In genomic region chr7:68107968-68108367, GRCh38 we compare ENCODE assay signal across 16 cellular contexts.
DNase-seq lines count a peak whose midpoint lies in the region; FAIRE-seq and TF ChIP-seq lines count a peak whose summit lies in the region.
"Had no signal": no experiment of that assay in that cellular context is flagged by ENCODE, and none has a peak within 500 bp of the region (broad histone marks: within the 10 kb centered on the region; RNA-seq: fewer than 3 reads in every experiment).

No MANE protein-coding gene starts in this region.

- H3K4me2 ChIP-seq in H9 (ENCODE audit: insufficient read depth, insufficient read length, low read length) (no peak overlapping the region), neural progenitor cell (no peak overlapping the region)
- H3K4me2 ChIP-seq: A549, SK-N-SH had no signal

- H2BK15ac ChIP-seq in H9 (ENCODE audit: low read depth, low read length) = no peak overlapping the region

- no peaks in the 10 kb centered on the region for H3F3A ChIP-seq in neural progenitor cell (ENCODE audit: low read depth)

- H4K20me1 ChIP-seq in H9 (ENCODE audit: control insufficient read depth, insufficient read depth, insufficient read length) (no peaks in the 10 kb centered on the region), neural progenitor cell (ENCODE audit: low read depth) (no peaks in the 10 kb centered on the region)

- H3K4me1 ChIP-seq in H9 (ENCODE audit: insufficient read depth, low read length) (peaks cover 3% of the 10 kb centered on the region; the same call in 1 of the 2 replicates), neural progenitor cell (no peaks in the 10 kb centered on the region)
- H3K4me1 ChIP-seq: A549, Peyer's patch had no signal

- H2AFZ ChIP-seq in H9 (ENCODE audit: low read length) = no peak overlapping the region
- H2AFZ ChIP-seq in neural progenitor cell (replicated peaks) = no peak overlapping the region

- H3K27ac Mint-ChIP-seq in H9 (no peak overlapping the region), chondrocyte (ENCODE audit: unreplicated experiment) (no peak overlapping the region), neural progenitor cell (no peak overlapping the region), mesothelial cell of epicardium (no peak overlapping the region)
- H3K27ac Mint-ChIP-seq: CD14-positive monocyte had no signal

- no peak overlapping the region for H3K23ac ChIP-seq in H9 (ENCODE audit: insufficient read length, low read depth, low read length)

- no peak overlapping the region for H3T11ph ChIP-seq in H9 (ENCODE audit: low read length)

- no CpG with 5 or more reads among the region's 2 CpGs for WGBS in H9 (ENCODE audit: extremely low coverage, insufficient read length, low lambda C conversion rate)

- H4K5ac ChIP-seq in H9 (ENCODE audit: insufficient read length, low read depth, low read length) = no peak overlapping the region

- TF ChIP-seq CTCF in AG04449 (IDR thresholded peaks at IDR 0.05; ENCODE audit: insufficient read depth, low read length, missing control alignments) (no peak), H9 (conservative IDR thresholded peaks at IDR 0.05) (peak; percentile 15; the same call in 1 of the 3 replicates), chondrocyte (IDR thresholded peaks at IDR 0.05) (peak; percentile 40), neural progenitor cell (IDR thresholded peaks at IDR 0.05) (no peak), mesothelial cell of epicardium (IDR thresholded peaks at IDR 0.05; ENCODE audit: unreplicated experiment) (no peak)

- POLR2A ChIA-PET in AG04449 (lab: Yijun Ruan, JAX) = interaction anchor here (0.8 kb wide), 1 partner anchor 171 kb away, joined by 3 read pairs; no protein-coding TSS in a partner anchor

- H3K23me2 ChIP-seq in H9 (ENCODE audit: insufficient read length, low read depth, low read length, poor library complexity, severe bottlenecking) = no peaks in the 10 kb centered on the region

- no peak overlapping the region for H2BK20ac ChIP-seq in H9 (ENCODE audit: low read depth, low read length, poor library complexity, severe bottlenecking)

- H3K9me3 ChIP-seq in H9 (ENCODE audit: control insufficient read depth, low read depth, low read length) (no peaks in the 10 kb centered on the region), neural progenitor cell (ENCODE audit: low read depth) (no peaks in the 10 kb centered on the region)
- H3K9me3 ChIP-seq: A549, SK-N-SH had no signal

- H3K27me3 Mint-ChIP-seq in H9 (ENCODE audit: low read depth) = no peaks in the 10 kb centered on the region
- H3K27me3 Mint-ChIP-seq in chondrocyte (ENCODE audit: low read depth) = peaks cover 23% of the 10 kb centered on the region
- no peaks in the 10 kb centered on the region for H3K27me3 Mint-ChIP-seq in neural progenitor cell (ENCODE audit: insufficient read depth, low read depth)
- peaks cover 26% of the 10 kb centered on the region for H3K27me3 Mint-ChIP-seq in mesothelial cell of epicardium (ENCODE audit: low read depth)

- H3K14ac ChIP-seq in H9 (ENCODE audit: insufficient read depth, low read length) = no peak overlapping the region

- H4K8ac ChIP-seq in H9 (replicated peaks; ENCODE audit: insufficient read length, low read depth, low read length) = no peak overlapping the region

- CTCF ChIA-PET in AG04449 (lab: Yijun Ruan, JAX) = interaction anchor here (1.1 kb wide), 1 partner anchor 143 kb away, joined by 3 read pairs; no protein-coding TSS in a partner anchor

- H3K56ac ChIP-seq in H9 (ENCODE audit: insufficient read length, low read depth, low read length) = no peak overlapping the region

- H2BK5ac ChIP-seq in H9 (ENCODE audit: insufficient read length, low read length) = no peak overlapping the region

- H3K36me3 ChIP-seq in neural progenitor cell = no peaks in the 10 kb centered on the region
- H3K36me3 ChIP-seq: Peyer's patch had no signal

- no peak overlapping the region for H3K27ac ChIP-seq in H9 (ENCODE audit: insufficient read length, low read depth, low read length)
- no peak overlapping the region for H3K27ac ChIP-seq in neural progenitor cell
- H3K27ac ChIP-seq: A549, Peyer's patch had no signal

- no peak overlapping the region for H2BK12ac ChIP-seq in H9 (ENCODE audit: insufficient read length, low read depth, low read length)

- H3K18ac ChIP-seq in H9 (ENCODE audit: insufficient read length, low read depth, low read length) = no peak overlapping the region

- H3K9ac ChIP-seq in H9 (ENCODE audit: extremely low read depth, insufficient read length, low read length) (no peak overlapping the region), neural progenitor cell (no peak overlapping the region)
- H3K9ac ChIP-seq: SK-N-SH had no signal

- no peak overlapping the region for H2BK120ac ChIP-seq in H9 (ENCODE audit: low read depth, low read length, poor library complexity, severe bottlenecking)

- H2AK5ac ChIP-seq in H9 (ENCODE audit: insufficient read length, low read length) = no peak overlapping the region

- no peaks in the 10 kb centered on the region for H3K9me3 Mint-ChIP-seq in H9
- no peaks in the 10 kb centered on the region for H3K9me3 Mint-ChIP-seq in chondrocyte (ENCODE audit: low read depth)
- no peaks in the 10 kb centered on the region for H3K9me3 Mint-ChIP-seq in neural progenitor cell
- H3K9me3 Mint-ChIP-seq in mesothelial cell of epicardium = no peaks in the 10 kb centered on the region

- H3K4me1 Mint-ChIP-seq in H9 (peaks cover 3 to 4% of the 10 kb centered on the region in 2 experiments), chondrocyte (ENCODE audit: low read depth) (peaks cover 12% of the 10 kb centered on the region), neural progenitor cell (peaks cover 7% of the 10 kb centered on the region), mesothelial cell of epicardium (peaks cover 9% of the 10 kb centered on the region)
- H3K4me1 Mint-ChIP-seq: CD14-positive monocyte had no signal

- no peaks in the 10 kb centered on the region for H3K79me1 ChIP-seq in H9 (ENCODE audit: insufficient read depth, low read depth, low read length, poor library complexity, severe bottlenecking)

- FAIRE-seq in RCC 7860 (lab: Jason Lieb, UNC) = peak; percentile 85
- FAIRE-seq: A549 had no signal

- no peak overlapping the region for H3K4ac ChIP-seq in H9 (ENCODE audit: low read depth, low read length)

- no peaks in the 10 kb centered on the region; a peak in 1 of 7 replicates for H3K36me3 Mint-ChIP-seq in H9 (ENCODE audit: insufficient read depth in 1 of 3, low read depth in 3 of 3)
- H3K36me3 Mint-ChIP-seq in chondrocyte (ENCODE audit: low read depth) = no peaks in the 10 kb centered on the region
- H3K36me3 Mint-ChIP-seq in neural progenitor cell = no peaks in the 10 kb centered on the region
- no peaks in the 10 kb centered on the region for H3K36me3 Mint-ChIP-seq in mesothelial cell of epicardium
- H3K36me3 Mint-ChIP-seq: CD14-positive monocyte had no signal

- no peaks in the 10 kb centered on the region for H3K27me3 ChIP-seq in H9 (ENCODE audit: insufficient read depth, low read length)
- H3K27me3 ChIP-seq in neural progenitor cell = no peaks in the 10 kb centered on the region
- H3K27me3 ChIP-seq: Peyer's patch had no signal

- no peak overlapping the region for H3K4me3 Mint-ChIP-seq in H9
- H3K4me3 Mint-ChIP-seq in chondrocyte (ENCODE audit: unreplicated experiment) = no peak overlapping the region
- no peak overlapping the region for H3K4me3 Mint-ChIP-seq in neural progenitor cell
- H3K4me3 Mint-ChIP-seq in mesothelial cell of epicardium = no peak overlapping the region
- H3K4me3 Mint-ChIP-seq: CD14-positive monocyte had no signal

- H3K4me3 ChIP-seq in AG04449 (ENCODE audit: low read depth, low read length) (no peak overlapping the region), neural progenitor cell (no peak overlapping the region)
- H3K4me3 ChIP-seq: A549, Peyer's patch had no signal

- H3K79me2 ChIP-seq in H9 (ENCODE audit: insufficient read depth, low read length) (no peaks in the 10 kb centered on the region), neural progenitor cell (ENCODE audit: low read depth) (no peaks in the 10 kb centered on the region)

- DNase-seq in AG04449 (ENCODE audit: low read depth, low spot score) (peak; percentile 55), H9 (no peak), RCC 7860 (ENCODE audit: low spot score) (peak; percentile 57), chondrocyte (ENCODE audit: low spot score) (no peak), DMS53 (lab: John Stamatoyannopoulos, UW) (no peak), neural progenitor cell (ENCODE audit: low spot score) (no peak), DMS114 treated with DMSO at 0.1 percent for 48 hours (lab: John Stamatoyannopoulos, UW; ENCODE audit: unreplicated experiment) (no peak), mesothelial cell of epicardium (ENCODE audit: low spot score in 2 of 2, unreplicated experiment in 2 of 2) (no peak)
- DNase-seq: AML-193, NCI-H1436 treated with DMSO at 0.1 percent for 48 hours, NCI-H2029 treated with DMSO at 0.1 percent for 48 hours, NCI-H82, Peyer's patch had no signal

- no peak overlapping the region for H4K91ac ChIP-seq in H9 (ENCODE audit: insufficient read length, low read depth, low read length)

Comparison
In these comparisons a context has a peak if more than half of its experiments do, and no peak if none do; other contexts are left out.
1. DNase-seq: peak in AG04449 (single experiment) and RCC 7860 (single experiment); none in H9 (single experiment), chondrocyte (single experiment), DMS53 (single experiment), neural progenitor cell (single experiment), DMS114 treated with DMSO at 0.1 percent for 48 hours (single experiment) and mesothelial cell of epicardium (0 of 2).
2. CTCF ChIP-seq: peak in H9 (single experiment) and chondrocyte (single experiment); none in AG04449 (single experiment), neural progenitor cell (single experiment) and mesothelial cell of epicardium (single experiment).